In genomic region chr14:21109377-21110260, GRCh38 we compare ENCODE assay signal across 1 cellular context.
TF ChIP-seq lines count a peak whose summit lies in the region.

No MANE protein-coding gene starts in this region.

TF ChIP-seq in GM23338, 12 proteins besides CTCF, POLR2A, EP300 and RAD21 (continued from another document):
- TF ChIP-seq, protein P1, sequence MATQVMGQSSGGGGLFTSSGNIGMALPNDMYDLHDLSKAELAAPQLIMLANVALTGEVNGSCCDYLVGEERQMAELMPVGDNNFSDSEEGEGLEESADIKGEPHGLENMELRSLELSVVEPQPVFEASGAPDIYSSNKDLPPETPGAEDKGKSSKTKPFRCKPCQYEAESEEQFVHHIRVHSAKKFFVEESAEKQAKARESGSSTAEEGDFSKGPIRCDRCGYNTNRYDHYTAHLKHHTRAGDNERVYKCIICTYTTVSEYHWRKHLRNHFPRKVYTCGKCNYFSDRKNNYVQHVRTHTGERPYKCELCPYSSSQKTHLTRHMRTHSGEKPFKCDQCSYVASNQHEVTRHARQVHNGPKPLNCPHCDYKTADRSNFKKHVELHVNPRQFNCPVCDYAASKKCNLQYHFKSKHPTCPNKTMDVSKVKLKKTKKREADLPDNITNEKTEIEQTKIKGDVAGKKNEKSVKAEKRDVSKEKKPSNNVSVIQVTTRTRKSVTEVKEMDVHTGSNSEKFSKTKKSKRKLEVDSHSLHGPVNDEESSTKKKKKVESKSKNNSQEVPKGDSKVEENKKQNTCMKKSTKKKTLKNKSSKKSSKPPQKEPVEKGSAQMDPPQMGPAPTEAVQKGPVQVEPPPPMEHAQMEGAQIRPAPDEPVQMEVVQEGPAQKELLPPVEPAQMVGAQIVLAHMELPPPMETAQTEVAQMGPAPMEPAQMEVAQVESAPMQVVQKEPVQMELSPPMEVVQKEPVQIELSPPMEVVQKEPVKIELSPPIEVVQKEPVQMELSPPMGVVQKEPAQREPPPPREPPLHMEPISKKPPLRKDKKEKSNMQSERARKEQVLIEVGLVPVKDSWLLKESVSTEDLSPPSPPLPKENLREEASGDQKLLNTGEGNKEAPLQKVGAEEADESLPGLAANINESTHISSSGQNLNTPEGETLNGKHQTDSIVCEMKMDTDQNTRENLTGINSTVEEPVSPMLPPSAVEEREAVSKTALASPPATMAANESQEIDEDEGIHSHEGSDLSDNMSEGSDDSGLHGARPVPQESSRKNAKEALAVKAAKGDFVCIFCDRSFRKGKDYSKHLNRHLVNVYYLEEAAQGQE (IDR thresholded peaks at IDR 0.05; ENCODE audit: unreplicated experiment) = no peak
- no peak for TF ChIP-seq CREB1 (CRISPR knock-in tag; IDR thresholded peaks at IDR 0.05; ENCODE audit: low read depth)
- TF ChIP-seq ZNF114 (CRISPR knock-in tag; IDR thresholded peaks at IDR 0.05) = no peak
- TF ChIP-seq POLR2AphosphoS5 (IDR thresholded peaks at IDR 0.05; ENCODE audit: low read depth) = no peak
